8 cellular contexts compared by ENCODE assay signal in the genomic region with DNA sequence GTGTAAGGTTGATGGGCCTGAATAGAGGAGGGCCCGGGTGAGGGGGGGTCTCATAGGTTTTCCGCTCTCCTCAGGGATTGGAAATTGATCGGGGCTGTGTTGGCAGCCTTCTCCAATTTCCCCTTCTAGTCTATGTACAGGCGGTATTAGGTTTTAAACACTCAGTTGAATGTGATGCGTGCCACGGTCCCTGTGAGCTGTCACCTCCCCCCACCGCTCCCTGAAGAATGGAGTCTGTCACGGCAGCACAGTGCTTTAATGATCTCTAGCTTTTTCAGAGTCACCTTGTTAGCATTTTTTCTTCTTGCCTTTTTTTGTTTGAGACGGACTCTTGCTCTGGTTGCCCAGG. TPM values are rescaled to one million over a fixed set of nuclear protein-coding genes. Genes with fewer than 3 reads are reported as not detected.
DNase-seq lines count a peak whose midpoint lies in the region; FAIRE-seq and TF ChIP-seq lines count a peak whose summit lies in the region.

No MANE protein-coding gene starts in this region.

- H3K4me1 Mint-ChIP-seq in IgD-negative memory B cell, result peaks cover 38 to 46% (median 38%) of the 10 kb centered on the region in 3 donors

- H3K9me3 Mint-ChIP-seq in IgD-negative memory B cell, result no peaks in the 10 kb centered on the region

- no peak for FAIRE-seq in keratinocyte (lab: Jason Lieb, UNC)

- H3K79me2 ChIP-seq in keratinocyte (ENCODE audit: control insufficient read depth, insufficient read depth, low read length), result peaks cover 87% of the 10 kb centered on the region

- H3K36me3 ChIP-seq in adipocyte (ENCODE audit: control insufficient read depth, insufficient read depth, low read length, severe bottlenecking), result peaks cover 52% of the 10 kb centered on the region
- H3K36me3 ChIP-seq in keratinocyte (ENCODE audit: control insufficient read depth in 2 of 2, extremely low read depth in 1 of 2, insufficient read depth in 2 of 2, low read length in 2 of 2), result peaks cover 23 to 48% of the 10 kb centered on the region in 2 experiments

- dilution Hi-C loops in keratinocyte (cut with MboI; ENCODE audit: extremely low pct_ligation_motif_present, low sequenced_read_pairs), result no loop called here

- TF ChIP-seq CTCF in keratinocyte (optimal IDR thresholded peaks at IDR 0.05 in 1 of 3, IDR thresholded peaks at IDR 0.05 in 1 of 3, conservative IDR thresholded peaks at IDR 0.05 in 1 of 3; ENCODE audit: extremely low read depth in 1 of 3, insufficient read depth in 2 of 3, low read length in 3 of 3), result no peak

- H3K9me3 ChIP-seq in adipocyte (ENCODE audit: control insufficient read depth, low read length) (no peaks in the 10 kb centered on the region), keratinocyte (ENCODE audit: control insufficient read depth, low read depth, low read length) (no peaks in the 10 kb centered on the region)

- H3K4me1 ChIP-seq in adipocyte (ENCODE audit: control insufficient read depth, insufficient read depth, low read length) (peaks cover 27% of the 10 kb centered on the region), keratinocyte (ENCODE audit: control insufficient read depth, extremely low read depth, insufficient read depth, low read length) (peaks cover 12% of the 10 kb centered on the region)

- H3K36me3 Mint-ChIP-seq in IgD-negative memory B cell, result peaks cover 15% of the 10 kb centered on the region

- H3K27me3 Mint-ChIP-seq in IgD-negative memory B cell, result peaks cover 1% of the 10 kb centered on the region

- peak overlapping the region; percentile 94 for H3K4me3 ChIP-seq in adipocyte (ENCODE audit: low read length)
- H3K4me3 ChIP-seq in keratinocyte (ENCODE audit: control insufficient read depth in 2 of 3, extremely low read depth in 1 of 3, insufficient read depth in 2 of 3, low read depth in 1 of 3, low read length in 3 of 3), result peak overlapping the region; percentile 88 to 99 (median 97)

- H3K9ac ChIP-seq in adipocyte (ENCODE audit: low read length) (peak overlapping the region; percentile 96), keratinocyte (ENCODE audit: control insufficient read depth, extremely low read depth, insufficient read depth, low read length) (peak overlapping the region; percentile 79)

- H3K4me3 Mint-ChIP-seq in IgD-negative memory B cell, result peak overlapping the region; percentile 84 to 95 (median 90)

- DNase-seq in EH (ENCODE audit: low read depth), result peak; percentile 58
- peak; percentile 53 for DNase-seq in adipocyte (ENCODE audit: low read depth)
- DNase-seq in keratinocyte (ENCODE audit: low read depth, low spot score), result no peak
- DNase-seq in stimulated activated naive CD4-positive, alpha-beta T cell treated with Interleukin-2 at 50 U/mL for 16 hours (lab: John Stamatoyannopoulos, UW), result peak; percentile 60
- no peak for DNase-seq in C1 segment of cervical spinal cord (lab: John Stamatoyannopoulos, UW)
- no peak for DNase-seq in Ammon's horn (ENCODE audit: low spot score)
- DNase-seq in NK-92 treated with Interleukin-12 subunit alpha and Interleukin-12 subunit beta, amount 100 ng/mL, for 24 hours (lab: John Stamatoyannopoulos, UW), result no peak

- no peaks in the 10 kb centered on the region for H3K9me1 ChIP-seq in keratinocyte (ENCODE audit: control insufficient read depth, extremely low read depth, insufficient read depth, low read length)

- peak overlapping the region; percentile 80 for H3K27ac ChIP-seq in keratinocyte (ENCODE audit: control insufficient read depth, insufficient read depth, low read length)

- H4K20me1 ChIP-seq in keratinocyte (ENCODE audit: control insufficient read depth, extremely low read depth, insufficient read depth, low read length), result peaks cover 9% of the 10 kb centered on the region

- H3K4me2 ChIP-seq in keratinocyte (ENCODE audit: control insufficient read depth, extremely low read depth, insufficient read depth, low read depth, low read length), result peak overlapping the region; percentile 88

- H3K27me3 ChIP-seq in adipocyte (replicated peaks; ENCODE audit: control insufficient read depth, insufficient read depth, low read length), result no peaks in the 10 kb centered on the region
- H3K27me3 ChIP-seq in keratinocyte (ENCODE audit: control insufficient read depth, extremely low read depth, insufficient read depth, low read length), result no peaks in the 10 kb centered on the region

- no peak overlapping the region for H2AFZ ChIP-seq in keratinocyte (ENCODE audit: control insufficient read depth, low read length)

- peak overlapping the region; percentile 96 to 99 (median 96) for H3K27ac Mint-ChIP-seq in IgD-negative memory B cell

RNA-seq across cellular contexts. Expression of gene COX4I1, which starts 0.8 kb away (rescaled TPM):
- polyA plus RNA-seq in IgD-negative memory B cell (1,007 TPM), keratinocyte (712 to 809 TPM (median 781 TPM) in 3 replicates)
- polyA plus RNA-seq in keratinocyte (2011; ENCODE audit: low read depth), result 501 TPM
- 427 and 741 TPM in 2 replicates for polyA plus RNA-seq in keratinocyte (2011; cell fraction: cytosol; rRNA removed)
- polyA plus RNA-seq in keratinocyte (2011; cell fraction: nucleus; rRNA removed), result 321 and 366 TPM in 2 replicates
- 501 and 674 TPM in 2 replicates for polyA plus RNA-seq in keratinocyte (2012; ENCODE audit: low replicate concordance)
- polyA minus RNA-seq in keratinocyte, result 242 to 333 TPM (median 249 TPM) in 3 replicates
- polyA minus RNA-seq in keratinocyte (2011; cell fraction: cytosol; rRNA and poly(A)+ RNA removed), result 266 TPM
- polyA minus RNA-seq in keratinocyte (2011; cell fraction: nucleus; rRNA and poly(A)+ RNA removed), result 54.6 and 72.2 TPM in 2 replicates

RNA-seq across cellular contexts. Expression of gene EMC8, which starts 1.0 kb away (rescaled TPM):
- polyA plus RNA-seq in IgD-negative memory B cell (28.3 TPM), keratinocyte (37.5 to 50.3 TPM (median 38.5 TPM) in 3 replicates)
- 18.7 TPM for polyA plus RNA-seq in keratinocyte (2011; ENCODE audit: low read depth)
- polyA plus RNA-seq in keratinocyte (2011; cell fraction: cytosol; rRNA removed), result 33.1 and 40.8 TPM in 2 replicates
- 26.8 and 32.8 TPM in 2 replicates for polyA plus RNA-seq in keratinocyte (2011; cell fraction: nucleus; rRNA removed)
- 24.4 and 32.1 TPM in 2 replicates for polyA plus RNA-seq in keratinocyte (2012; ENCODE audit: low replicate concordance)
- polyA minus RNA-seq in keratinocyte, result 42.8 to 54.1 TPM (median 45.9 TPM) in 3 replicates
- polyA minus RNA-seq in keratinocyte (2011; cell fraction: cytosol; rRNA and poly(A)+ RNA removed), result 49.5 TPM
- polyA minus RNA-seq in keratinocyte (2011; cell fraction: nucleus; rRNA and poly(A)+ RNA removed), result 13.3 and 23.6 TPM in 2 replicates

RNA-seq across cellular contexts. Expression of gene C16orf74, which starts 49.4 kb away (rescaled TPM):
- polyA plus RNA-seq in IgD-negative memory B cell (39.7 TPM), keratinocyte (35.3 to 53.6 TPM (median 45.8 TPM) in 3 replicates)
- polyA plus RNA-seq in keratinocyte (2011; ENCODE audit: low read depth), result 14.1 TPM
- 29.0 and 71.4 TPM in 2 replicates for polyA plus RNA-seq in keratinocyte (2011; cell fraction: cytosol; rRNA removed)
- polyA plus RNA-seq in keratinocyte (2011; cell fraction: nucleus; rRNA removed), result 32.2 and 45.5 TPM in 2 replicates
- 31.9 and 73.1 TPM in 2 replicates for polyA plus RNA-seq in keratinocyte (2012; ENCODE audit: low replicate concordance)
- polyA minus RNA-seq in keratinocyte, result 11.5 to 31.4 TPM (median 12.1 TPM) in 3 replicates
- polyA minus RNA-seq in keratinocyte (2011; cell fraction: cytosol; rRNA and poly(A)+ RNA removed), result 25.9 TPM
- 12.1 and 16.5 TPM in 2 replicates for polyA minus RNA-seq in keratinocyte (2011; cell fraction: nucleus; rRNA and poly(A)+ RNA removed)

Comparison
In these comparisons a context has a peak if more than half of its experiments do, and no peak if none do; other contexts are left out.
1. DNase-seq: peak in EH (single experiment), adipocyte (single experiment) and stimulated activated naive CD4-positive, alpha-beta T cell treated with Interleukin-2 at 50 U/mL for 16 hours (single experiment); none in keratinocyte (single experiment), C1 segment of cervical spinal cord (0 of 14), Ammon's horn (single experiment) and NK-92 treated with Interleukin-12 subunit alpha and Interleukin-12 subunit beta, amount 100 ng/mL, for 24 hours (single experiment).